Comparison of ENCODE assay signal across 1 cellular context in the genomic region with DNA sequence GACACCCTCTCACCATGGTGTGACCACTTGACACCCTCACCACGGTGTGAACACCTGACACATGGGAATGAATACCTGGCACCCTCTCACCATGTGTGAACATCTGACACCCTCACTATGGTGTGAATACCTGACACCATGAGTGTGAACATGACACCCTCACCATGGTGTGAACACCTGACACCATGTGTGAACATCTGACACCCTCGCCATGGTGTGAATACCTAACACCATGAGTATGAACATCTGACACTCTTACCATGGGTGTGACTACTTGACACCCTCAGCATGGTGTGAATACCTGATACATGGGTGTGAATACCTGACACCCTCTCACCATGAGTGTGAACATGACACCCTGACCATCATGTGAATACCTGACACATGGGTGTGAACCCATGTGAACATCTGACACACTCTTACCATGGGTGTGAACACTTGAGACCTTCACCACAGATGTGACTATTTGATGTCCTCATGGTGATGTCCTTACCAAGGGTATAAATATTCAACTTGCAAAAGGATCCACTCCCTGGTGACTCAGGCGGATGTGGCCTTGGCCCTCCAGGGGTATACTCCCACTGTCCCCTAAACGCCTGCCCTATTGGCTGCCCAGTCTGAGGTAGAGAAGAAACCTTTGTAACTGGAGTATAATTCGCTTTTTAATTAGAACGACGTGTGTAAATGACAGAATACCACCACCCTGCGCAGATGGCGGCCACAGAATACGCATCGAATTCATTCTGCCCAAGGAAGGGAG.
TF ChIP-seq lines count a peak whose summit lies in the region.

No MANE protein-coding gene starts in this region.

TF ChIP-seq in IMR-90, 13 proteins besides CTCF, POLR2A, EP300 and RAD21:
- TF ChIP-seq, protein P1, sequence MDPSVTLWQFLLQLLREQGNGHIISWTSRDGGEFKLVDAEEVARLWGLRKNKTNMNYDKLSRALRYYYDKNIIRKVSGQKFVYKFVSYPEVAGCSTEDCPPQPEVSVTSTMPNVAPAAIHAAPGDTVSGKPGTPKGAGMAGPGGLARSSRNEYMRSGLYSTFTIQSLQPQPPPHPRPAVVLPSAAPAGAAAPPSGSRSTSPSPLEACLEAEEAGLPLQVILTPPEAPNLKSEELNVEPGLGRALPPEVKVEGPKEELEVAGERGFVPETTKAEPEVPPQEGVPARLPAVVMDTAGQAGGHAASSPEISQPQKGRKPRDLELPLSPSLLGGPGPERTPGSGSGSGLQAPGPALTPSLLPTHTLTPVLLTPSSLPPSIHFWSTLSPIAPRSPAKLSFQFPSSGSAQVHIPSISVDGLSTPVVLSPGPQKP (IDR thresholded peaks at IDR 0.05; ENCODE audit: borderline replicate concordance, low read depth, low read length) = no peak
- TF ChIP-seq NFE2L2 (IDR thresholded peaks at IDR 0.05; ENCODE audit: low read depth, low read length) = no peak
- TF ChIP-seq MXI1 (IDR thresholded peaks at IDR 0.05; ENCODE audit: borderline replicate concordance, low read depth, low read length) = no peak
- no peak for TF ChIP-seq RCOR1 (IDR thresholded peaks at IDR 0.05; ENCODE audit: insufficient replicate concordance, low read length)
- TF ChIP-seq CEBPB (IDR thresholded peaks at IDR 0.05; ENCODE audit: low read depth, low read length) = no peak
- no peak for TF ChIP-seq MAZ (IDR thresholded peaks at IDR 0.05; ENCODE audit: borderline replicate concordance, low read depth, low read length)
- no peak for TF ChIP-seq CHD1 (IDR thresholded peaks at IDR 0.05; ENCODE audit: low read depth, low read length)
- TF ChIP-seq BHLHE40 (IDR thresholded peaks at IDR 0.05; ENCODE audit: low read depth, low read length) = no peak
- TF ChIP-seq, protein P2, sequence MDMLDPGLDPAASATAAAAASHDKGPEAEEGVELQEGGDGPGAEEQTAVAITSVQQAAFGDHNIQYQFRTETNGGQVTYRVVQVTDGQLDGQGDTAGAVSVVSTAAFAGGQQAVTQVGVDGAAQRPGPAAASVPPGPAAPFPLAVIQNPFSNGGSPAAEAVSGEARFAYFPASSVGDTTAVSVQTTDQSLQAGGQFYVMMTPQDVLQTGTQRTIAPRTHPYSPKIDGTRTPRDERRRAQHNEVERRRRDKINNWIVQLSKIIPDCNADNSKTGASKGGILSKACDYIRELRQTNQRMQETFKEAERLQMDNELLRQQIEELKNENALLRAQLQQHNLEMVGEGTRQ (IDR thresholded peaks at IDR 0.05; ENCODE audit: low read depth, low read length) = no peak
